8 cellular contexts compared by ENCODE assay signal in the genomic region with DNA sequence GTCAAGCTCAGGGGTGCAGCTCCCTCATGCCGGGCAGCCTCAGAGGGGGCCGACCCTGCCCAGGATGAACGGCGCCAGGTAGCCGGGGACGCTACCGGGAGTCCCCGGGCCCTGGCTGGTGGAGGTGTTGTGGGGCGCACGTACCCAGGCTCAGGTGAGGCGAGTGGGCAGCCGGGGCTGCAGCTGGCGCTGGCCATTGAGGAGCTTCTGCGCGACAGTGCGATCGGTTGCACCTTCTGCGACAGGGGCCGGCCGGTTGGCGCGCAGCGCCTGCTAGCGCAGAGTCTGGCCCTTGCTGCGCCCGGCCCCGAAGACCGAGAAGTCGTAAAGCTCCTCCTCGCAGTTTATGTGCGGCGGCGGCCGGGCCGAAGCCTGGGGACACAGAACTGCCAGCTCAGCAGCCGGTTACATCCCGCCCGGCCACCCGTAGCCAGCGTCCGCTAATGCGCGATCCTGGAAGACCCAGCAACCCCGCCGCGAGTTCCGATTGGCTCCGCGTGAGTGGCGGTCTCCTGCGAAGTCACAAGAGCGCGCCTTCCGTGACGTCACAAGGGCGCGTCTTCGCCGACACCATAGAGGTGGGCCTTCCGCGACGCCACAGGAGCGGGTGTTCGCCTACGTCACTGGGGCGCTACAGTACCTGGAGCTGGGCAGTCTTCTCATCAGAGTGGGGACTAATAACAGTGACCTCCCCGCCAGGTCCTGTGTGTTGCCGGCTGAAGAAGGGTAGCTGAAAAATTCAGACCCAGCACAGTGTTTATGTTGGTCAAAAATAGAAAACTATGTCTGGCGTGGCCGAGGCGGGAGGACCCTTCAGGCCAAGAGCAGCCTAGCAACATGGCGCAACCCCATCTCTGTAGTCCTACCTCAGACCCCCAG.
DNase-seq lines count a peak whose midpoint lies in the region; ATAC-seq lines count a peak whose summit lies in the region.
"Not testable (repeated sequence)": the region's sequence is repeated elsewhere in the genome, so short reads cannot be mapped to it uniquely, and the experiment has no call there.

No MANE protein-coding gene starts in this region.

- not testable (repeated sequence) for H3K36me3 Mint-ChIP-seq in activated CD4-positive, alpha-beta T cell treated with anti-CD3 and anti-CD28 coated beads, Interleukin-2, amount 10 ng/mL, durations not matched to agents 24 days and 14 days (ENCODE audit: low read depth)

- peak overlapping the region; percentile 94 for H3K4me3 Mint-ChIP-seq in activated CD4-positive, alpha-beta T cell treated with anti-CD3 and anti-CD28 coated beads, Interleukin-2, amount 10 ng/mL, durations not matched to agents 24 days and 14 days

- intact Hi-C loops in activated CD4-positive, alpha-beta T cell treated with anti-CD3 and anti-CD28 coated beads, Interleukin-2, amount 10 ng/mL, durations not matched to agents 24 days and 14 days (cut with micrococcal nuclease), result loop anchor here (5.0 kb wide), 1 partner anchor 781 kb away; no protein-coding TSS in a partner anchor

- H3K4me3 ChIP-seq in BLaER1, result peak overlapping the region; percentile 94

- H3K27me3 ChIP-seq in BLaER1, result not testable (repeated sequence)

- peak; percentile 100 for ATAC-seq in GM19324 (IDR thresholded peaks at IDR 0.05; ENCODE audit: low FRiP score, unreplicated experiment)
- ATAC-seq in HG03460 (IDR thresholded peaks at IDR 0.05; ENCODE audit: unreplicated experiment), result peak; percentile 100

- H3K4me2 ChIP-seq in BLaER1, result peak overlapping the region; percentile 86

- peak overlapping the region; percentile 85 for H3K27ac ChIP-seq in BLaER1

- not testable (repeated sequence) for H3K4me1 Mint-ChIP-seq in activated CD4-positive, alpha-beta T cell treated with anti-CD3 and anti-CD28 coated beads, Interleukin-2, amount 10 ng/mL, durations not matched to agents 24 days and 14 days

- not testable (repeated sequence) for H3K9me3 ChIP-seq in BLaER1

- H3K9me3 Mint-ChIP-seq in activated CD4-positive, alpha-beta T cell treated with anti-CD3 and anti-CD28 coated beads, Interleukin-2, amount 10 ng/mL, durations not matched to agents 24 days and 14 days, result not testable (repeated sequence)

- peaks cover 15% of the 10 kb centered on the region for H3K4me1 ChIP-seq in BLaER1

- H3K36me3 ChIP-seq in BLaER1, result not testable (repeated sequence)

- peak overlapping the region; percentile 98 for H3K27ac Mint-ChIP-seq in activated CD4-positive, alpha-beta T cell treated with anti-CD3 and anti-CD28 coated beads, Interleukin-2, amount 10 ng/mL, durations not matched to agents 24 days and 14 days

- H3K9ac ChIP-seq in BLaER1, result peak overlapping the region; percentile 91

- H4K20me1 ChIP-seq in BLaER1, result not testable (repeated sequence)

- DNase-seq in NCI-H524 treated with DMSO at 0.1 percent for 48 hours (lab: John Stamatoyannopoulos, UW) (peak; percentile 73), cortex of kidney (lab: John Stamatoyannopoulos, UW) (peak; percentile 77), left kidney (ENCODE audit: low read depth, low spot score) (peak; percentile 99)
- peak; percentile 100 for DNase-seq in activated CD4-positive, alpha-beta T cell treated with anti-CD3 and anti-CD28 coated beads, Interleukin-2, amount 10 ng/mL, durations not matched to agents 24 days and 14 days
- peak; percentile 97 for DNase-seq in stimulated activated CD4-positive, alpha-beta T cell treated with anti-CD3 and anti-CD28 coated beads, Interleukin-1b, Interleukin-23, amount 100 ng/mL, for 48 hours

- H3K27me3 Mint-ChIP-seq in activated CD4-positive, alpha-beta T cell treated with anti-CD3 and anti-CD28 coated beads, Interleukin-2, amount 10 ng/mL, durations not matched to agents 24 days and 14 days, result not testable (repeated sequence)

Comparison
In these comparisons a context has a peak if more than half of its experiments do, and no peak if none do; other contexts are left out.
1. Peak in every context shown above with its lines: DNase-seq, ATAC-seq, H3K4me3 ChIP-seq and H3K27ac ChIP-seq.